In the genomic region with DNA sequence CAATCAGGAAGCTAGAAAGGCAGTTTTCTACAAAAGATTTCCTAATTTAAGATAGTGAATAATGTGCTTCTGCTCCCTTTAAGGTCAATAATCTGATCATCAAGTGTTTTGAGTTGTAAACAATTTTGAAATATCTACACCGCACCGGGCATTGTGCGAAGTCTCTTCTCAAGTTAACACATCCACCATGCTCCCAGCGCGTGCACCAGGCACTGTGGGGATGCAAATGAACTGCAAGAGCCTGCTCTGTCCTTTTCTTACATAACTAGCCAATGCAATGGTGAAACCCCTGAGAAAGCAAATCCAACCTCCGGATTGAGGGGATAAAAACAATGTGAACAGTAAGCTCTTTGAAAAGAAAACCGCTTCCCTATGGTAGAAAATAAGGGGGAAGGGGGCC, we compare ENCODE assay signal across 29 cellular contexts.
DNase-seq lines count a peak whose midpoint lies in the region; ATAC-seq, FAIRE-seq and TF ChIP-seq lines count a peak whose summit lies in the region.
"Had no signal": no experiment of that assay in that cellular context is flagged by ENCODE, and none has a peak within 500 bp of the region (broad histone marks: within the 10 kb centered on the region; RNA-seq: fewer than 3 reads in every experiment).

No MANE protein-coding gene starts in this region.

- H4K91ac ChIP-seq in H1 (replicated peaks; ENCODE audit: insufficient read length, low read length): no peak overlapping the region

- 56% methylated on average over 7 of the region's 7 CpGs; no CpG with 5 or more reads in 1 of the 2 experiments for WGBS in H1 (ENCODE audit: extremely low coverage in 1 of 2, insufficient coverage in 1 of 2, insufficient read length in 1 of 2, insufficient replicate concordance in 2 of 2, low coverage in 1 of 2, low lambda C conversion rate in 2 of 2, missing lambda C conversion rate in 1 of 2), 2 experiments

- H3K56ac ChIP-seq in H1 (replicated peaks; ENCODE audit: insufficient read length, low read depth, low read length): no peak overlapping the region

- H3K9me3 ChIP-seq in H1 (ENCODE audit: insufficient read depth in 2 of 2, low read depth in 1 of 2, low read length in 1 of 2): no peaks in the 10 kb centered on the region
- H3K9me3 ChIP-seq: BE2C, SJSA1 had no signal

- H3K23me2 ChIP-seq in H1 (ENCODE audit: low read depth, low read length): no peaks in the 10 kb centered on the region

- no peak overlapping the region for H3K4me3 Mint-ChIP-seq in mesothelial cell of epicardium
- H3K4me3 Mint-ChIP-seq: CD14-positive monocyte; CD8-positive, alpha-beta memory T cell had no signal

- 0 out of 2 replicates have a peak overlapping the region, but pooled peaks have one; percentile 9 for H2AFZ ChIP-seq in H1 (ENCODE audit: low read length)

- H3K36me3 Mint-ChIP-seq in mesothelial cell of epicardium: peaks cover 2% of the 10 kb centered on the region
- H3K36me3 Mint-ChIP-seq: CD14-positive monocyte; CD8-positive, alpha-beta memory T cell had no signal

- H4K20me1 ChIP-seq in H1 (replicated peaks in 1 of 2; ENCODE audit: control insufficient read depth in 1 of 2, insufficient read depth in 2 of 2, low read length in 2 of 2): no peaks in the 10 kb centered on the region

- H3K4me3 ChIP-seq in H1 (ENCODE audit: extremely low read depth in 1 of 4, insufficient read depth in 2 of 4, low read depth in 3 of 4, low read length in 4 of 4): no peak overlapping the region
- H3K4me3 ChIP-seq: GM12878, SJSA1 had no signal

- no peak for ATAC-seq in HG03571 (IDR thresholded peaks at IDR 0.05; ENCODE audit: unreplicated experiment)
- ATAC-seq: GM12878 had no signal

- H3K4ac ChIP-seq in H1 (replicated peaks; ENCODE audit: insufficient read length, low read depth, low read length): no peak overlapping the region

- H3K27ac Mint-ChIP-seq in mesothelial cell of epicardium: peak overlapping the region; percentile 89

- no peak overlapping the region for H3K14ac ChIP-seq in H1 (ENCODE audit: insufficient read length)

- no peak for TF ChIP-seq EP300 in H1 (IDR thresholded peaks at IDR 0.05; ENCODE audit: borderline replicate concordance in 1 of 2, low read depth in 2 of 2, low read length in 2 of 2)

- no peak overlapping the region for H3K9ac ChIP-seq in H1 (replicated peaks in 1 of 4; ENCODE audit: extremely low read depth in 1 of 4, low read depth in 3 of 4, low read length in 3 of 4)

- no peak for TF ChIP-seq CTCF in H1 (IDR thresholded peaks at IDR 0.05; ENCODE audit: control extremely low read depth in 1 of 3, insufficient read depth in 1 of 3, low read depth in 1 of 3, low read length in 3 of 3)
- no peak for TF ChIP-seq CTCF in mesothelial cell of epicardium (IDR thresholded peaks at IDR 0.05; ENCODE audit: unreplicated experiment)

- H2BK5ac ChIP-seq in H1 (ENCODE audit: low read depth, low read length): no peak overlapping the region

- no peak overlapping the region for H2BK120ac ChIP-seq in H1 (replicated peaks; ENCODE audit: low read depth, low read length)

- peaks cover 0 to 11% (median 8%) of the 10 kb centered on the region in 4 experiments; a peak in 3 of 7 replicates for H3K4me1 ChIP-seq in H1 (replicated peaks in 1 of 4; ENCODE audit: control insufficient read depth in 3 of 4, insufficient read depth in 4 of 4, low read length in 3 of 4)
- H3K4me1 ChIP-seq: BE2C, SJSA1 had no signal

- H3K27me3 Mint-ChIP-seq in mesothelial cell of epicardium (ENCODE audit: low read depth): no peaks in the 10 kb centered on the region
- H3K27me3 Mint-ChIP-seq: CD8-positive, alpha-beta memory T cell had no signal

- peak; percentile 31 to 66 for DNase-seq in NCI-H526 (lab: John Stamatoyannopoulos, UW)
- DNase-seq in NCI-H526 treated with DMSO at 0.1 percent for 48 hours (lab: John Stamatoyannopoulos, UW): no peak
- DNase-seq in H1 (ENCODE audit: low read depth in 1 of 2, low spot score in 2 of 2): no peak
- no peak for DNase-seq in mesothelial cell of epicardium (ENCODE audit: low spot score in 2 of 2, unreplicated experiment in 2 of 2)
- peak; percentile 34 for DNase-seq in retina
- DNase-seq in NCI-H2196 treated with DMSO at 0.1 percent for 48 hours (lab: John Stamatoyannopoulos, UW; ENCODE audit: unreplicated experiment): no peak
- no peak for DNase-seq in NCI-H226
- DNase-seq: ACHN; BE2C; CD8-positive, alpha-beta memory T cell; DMS 273 treated with DMSO at 0.1 percent for 48 hours; DMS79; EL; GDM1; Karpas-422; NCI-H1092; NCI-H1417 treated with DMSO at 0.1 percent for 48 hours; NCI-H187 treated with DMSO at 0.1 percent for 48 hours; NCI-H2171 treated with DMSO at 0.1 percent for 48 hours; NCI-H446; NCI-H524 treated with DMSO at 0.1 percent for 48 hours; Right ventricle myocardium superior; RPMI8226 had no signal

- H3K18ac ChIP-seq in H1 (ENCODE audit: extremely low read depth, low read length): no peak overlapping the region

- H3K23ac ChIP-seq in H1 (ENCODE audit: insufficient read length): no peak overlapping the region

- no peak overlapping the region for H2BK12ac ChIP-seq in H1 (ENCODE audit: low read depth, low read length)

- CTCF ChIA-PET in H1 (lab: Charles Lee; ENCODE audit: partially characterized antibody): interaction anchor here (0.9 kb wide), 1 partner anchor 72 kb away, joined by 3 read pairs; no protein-coding TSS in a partner anchor

- H2AK5ac ChIP-seq in H1 (ENCODE audit: low read depth, low read length): no peak overlapping the region

- H3K36me3 ChIP-seq in H1 (ENCODE audit: control insufficient read depth in 2 of 4, insufficient read depth in 4 of 4, low read length in 3 of 4): no peaks in the 10 kb centered on the region
- H3K36me3 ChIP-seq: BE2C, SJSA1 had no signal

- no peaks in the 10 kb centered on the region for H3K27me3 ChIP-seq in H1 (replicated peaks in 1 of 4; ENCODE audit: control insufficient read depth in 3 of 4, extremely low read depth in 1 of 4, insufficient read depth in 3 of 4, low read length in 3 of 4)
- H3K27me3 ChIP-seq: BE2C, SJSA1 had no signal

- H3K79me1 ChIP-seq in H1 (ENCODE audit: low read depth, low read length): no peaks in the 10 kb centered on the region

- H4K5ac ChIP-seq in H1 (ENCODE audit: insufficient read length, low read depth, low read length): no peak overlapping the region

- no peak for TF ChIP-seq RAD21 in H1 (IDR thresholded peaks at IDR 0.05 in 1 of 2, conservative IDR thresholded peaks at IDR 0.05 in 1 of 2; ENCODE audit: low read depth in 2 of 2, low read length in 2 of 2)

- no peak overlapping the region for H3K27ac ChIP-seq in H1 (ENCODE audit: low read depth, low read length)
- H3K27ac ChIP-seq: 22Rv1, SJSA1 had no signal

- H2BK15ac ChIP-seq in H1 (ENCODE audit: low read length): no peak overlapping the region

- peaks cover 41% of the 10 kb centered on the region for H3K4me1 Mint-ChIP-seq in mesothelial cell of epicardium
- H3K4me1 Mint-ChIP-seq: CD14-positive monocyte; CD8-positive, alpha-beta memory T cell had no signal

- peaks cover 4% of the 10 kb centered on the region for H3K9me3 Mint-ChIP-seq in mesothelial cell of epicardium

- no peak overlapping the region for H4K8ac ChIP-seq in H1 (ENCODE audit: extremely low read depth, insufficient read depth, low read length)

- POLR2A ChIA-PET in H1 (lab: Charles Lee; ENCODE audit: partially characterized antibody): no interaction called here

- no peak for TF ChIP-seq POLR2A in H1 (IDR thresholded peaks at IDR 0.05; ENCODE audit: control extremely low read depth in 1 of 2, low read depth in 2 of 2, low read length in 2 of 2)

- no peak for FAIRE-seq in H1 (lab: Jason Lieb, UNC)
- FAIRE-seq: GM12878, H54 had no signal

- H3K4me2 ChIP-seq in H1 (ENCODE audit: insufficient read depth in 1 of 2, low read depth in 2 of 2, low read length in 2 of 2): no peak overlapping the region

- no peak overlapping the region for H2BK20ac ChIP-seq in H1 (ENCODE audit: low read length)

- no peaks in the 10 kb centered on the region for H3K79me2 ChIP-seq in H1 (ENCODE audit: control insufficient read depth in 1 of 2, insufficient read depth in 2 of 2, low read length in 2 of 2)

TF ChIP-seq in H1, 55 proteins besides CTCF, POLR2A, EP300 and RAD21:
- no peak for TF ChIP-seq SP1 (IDR thresholded peaks at IDR 0.05; ENCODE audit: low read depth, low read length)
- TF ChIP-seq MAX (IDR thresholded peaks at IDR 0.05): peak; percentile 73
- TF ChIP-seq, protein P1, sequence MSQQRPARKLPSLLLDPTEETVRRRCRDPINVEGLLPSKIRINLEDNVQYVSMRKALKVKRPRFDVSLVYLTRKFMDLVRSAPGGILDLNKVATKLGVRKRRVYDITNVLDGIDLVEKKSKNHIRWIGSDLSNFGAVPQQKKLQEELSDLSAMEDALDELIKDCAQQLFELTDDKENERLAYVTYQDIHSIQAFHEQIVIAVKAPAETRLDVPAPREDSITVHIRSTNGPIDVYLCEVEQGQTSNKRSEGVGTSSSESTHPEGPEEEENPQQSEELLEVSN (IDR thresholded peaks at IDR 0.05): peak; percentile 49

Comparison
In these comparisons a context has a peak if more than half of its experiments do, and no peak if none do; other contexts are left out.
1. DNase-seq: peak in NCI-H526 (2 of 2) and retina (single experiment); none in NCI-H526 treated with DMSO at 0.1 percent for 48 hours (single experiment), H1 (0 of 2), mesothelial cell of epicardium (0 of 2), NCI-H2196 treated with DMSO at 0.1 percent for 48 hours (single experiment) and NCI-H226 (single experiment).